In genomic region chr4:3877236-3877635, GRCh38 we compare ENCODE assay signal across 21 cellular contexts.
DNase-seq lines count a peak whose midpoint lies in the region; FAIRE-seq and TF ChIP-seq lines count a peak whose summit lies in the region.
"Had no signal": no experiment of that assay in that cellular context is flagged by ENCODE, and none has a peak within 500 bp of the region (broad histone marks: within the 10 kb centered on the region; RNA-seq: fewer than 3 reads in every experiment).

No MANE protein-coding gene starts in this region.

- H3K27ac ChIP-seq in brain microvascular endothelial cell: no peak overlapping the region
- H3K27ac ChIP-seq: BLaER1 treated with 17β-estradiol and CSF1 and Interleukin-3, amounts not matched to agents 10 nM and 100 nM; SJCRH30 had no signal

- no peak for TF ChIP-seq POLR2A in GM12892 (IDR thresholded peaks at IDR 0.05; ENCODE audit: low read depth, low read length)

- TF ChIP-seq CTCF in brain microvascular endothelial cell (IDR thresholded peaks at IDR 0.05; ENCODE audit: low read depth, low read length, missing control alignments): no peak

- in situ Hi-C loops in brain microvascular endothelial cell (cut with HindIII; ENCODE audit: low pct_ligation_motif_present, low sequenced_read_pairs): no loop called here

- no peak for FAIRE-seq in GM12892 (lab: Jason Lieb, UNC)
- FAIRE-seq: GM19239 had no signal

- no peaks in the 10 kb centered on the region for H3K36me3 ChIP-seq in brain microvascular endothelial cell (replicated peaks)
- H3K36me3 ChIP-seq: SJCRH30 had no signal

- peak; percentile 27 for DNase-seq in ELR (ENCODE audit: low read depth)
- peak; percentile 1 for DNase-seq in HuH-7.5 (ENCODE audit: low spot score)
- peak; percentile 8 for DNase-seq in brain microvascular endothelial cell
- DNase-seq in iris pigment epithelial cell (ENCODE audit: low read depth): peak; percentile 20
- DNase-seq in DMS114 treated with DMSO at 0.1 percent for 48 hours (lab: John Stamatoyannopoulos, UW; ENCODE audit: unreplicated experiment): no peak
- no peak for DNase-seq in NCI-H2196 (lab: John Stamatoyannopoulos, UW; ENCODE audit: unreplicated experiment)
- DNase-seq in GM12892 (ENCODE audit: insufficient read length): no peak
- DNase-seq: ACHN; Caco-2; CD4-positive, alpha-beta memory T cell; DMS 273 treated with DMSO at 0.1 percent for 48 hours; GDM1; H7; KG1; NCI-H1694 treated with DMSO at 0.1 percent for 48 hours; NCI-H2081 treated with DMSO at 0.1 percent for 48 hours; NCI-H510A; SJCRH30; T-cell had no signal

- no peak overlapping the region for H3K4me3 ChIP-seq in brain microvascular endothelial cell (ENCODE audit: low read depth, low read length)
- H3K4me3 ChIP-seq: BLaER1 treated with 17β-estradiol and CSF1 and Interleukin-3, amounts not matched to agents 10 nM and 100 nM; SJCRH30 had no signal

- peaks cover 56% of the 10 kb centered on the region for H3K27me3 ChIP-seq in brain microvascular endothelial cell (replicated peaks)

Comparison
In these comparisons a context has a peak if more than half of its experiments do, and no peak if none do; other contexts are left out.
1. DNase-seq: peak in ELR (single experiment), HuH-7.5 (single experiment), brain microvascular endothelial cell (single experiment) and iris pigment epithelial cell (single experiment); none in DMS114 treated with DMSO at 0.1 percent for 48 hours (single experiment), NCI-H2196 (single experiment) and GM12892 (single experiment).